Comparison of ENCODE assay signal across 19 cellular contexts in genomic region chr1:25522240-25522639, GRCh38. TPM values are rescaled to one million over a fixed set of nuclear protein-coding genes. Genes with fewer than 3 reads are reported as not detected.
A peak's percentile ranks its signal among the peaks of the same experiment; 100 is the strongest.
DNase-seq lines count a peak whose midpoint lies in the region; ATAC-seq, FAIRE-seq and TF ChIP-seq lines count a peak whose summit lies in the region.
"Had no signal": no experiment of that assay in that cellular context is flagged by ENCODE, and none has a peak within 500 bp of the region (broad histone marks: within the 10 kb centered on the region; RNA-seq: fewer than 3 reads in every experiment).

No MANE protein-coding gene starts in this region.

- peaks cover 6% of the 10 kb centered on the region for H3K27me3 Mint-ChIP-seq in glutamatergic neuron (ENCODE audit: unreplicated experiment)

- H3K4me3 Mint-ChIP-seq in glutamatergic neuron (ENCODE audit: unreplicated experiment) = peak overlapping the region; percentile 74
- H3K4me3 Mint-ChIP-seq: activated CD4-positive, alpha-beta memory T cell treated with anti-CD3 and anti-CD28 coated beads, Interleukin-2, amount 10 ng/mL, durations not matched to agents 7 days and 5 days; mesothelial cell of epicardium; T-helper 1 cell treated with Interleukin-12 subunit alpha and Interleukin-12 subunit beta and Interleukin-4 antibody, amounts not matched to agents 30 μg/mL and 1 μg/mL, for 36 hours had no signal

- TF ChIP-seq EP300 in HepG2 (IDR thresholded peaks at IDR 0.05; ENCODE audit: low read depth in 2 of 2, low read length in 2 of 2) = no peak
- no peak for TF ChIP-seq EP300 in HepG2 (CRISPR knock-in tag; IDR thresholded peaks at IDR 0.05; ENCODE audit: borderline replicate concordance)

- ATAC-seq in HepG2 = no peak
- no peak for ATAC-seq in right lobe of liver
- peak; percentile 54 for ATAC-seq in HG03342 (IDR thresholded peaks at IDR 0.05; ENCODE audit: unreplicated experiment)
- ATAC-seq: stimulated activated naive CD8-positive, alpha-beta T cell treated with anti-CD3 and anti-CD28 coated beads, Interleukin-15, Interleukin-2, amounts not matched to agents 100 U/mL and 50 U/mL, for 24 hours; upper lobe of right lung had no signal

- no peak for FAIRE-seq in HepG2 (lab: Jason Lieb, UNC)

- no peak for TF ChIP-seq RAD21 in HepG2 (CRISPR knock-in tag; IDR thresholded peaks at IDR 0.05)

- H3K27ac ChIP-seq in HepG2 (ENCODE audit: extremely low read length, insufficient read depth, low read length) (no peak overlapping the region), right lobe of liver (no peak overlapping the region), substantia nigra (ENCODE audit: low read depth, low read length, poor library complexity, severe bottlenecking) (no peak overlapping the region), osteoblast (ENCODE audit: low read depth, low read length) (no peak overlapping the region)
- H3K27ac ChIP-seq: upper lobe of right lung, WERI-Rb-1 had no signal

- H3K36me3 Mint-ChIP-seq in glutamatergic neuron (ENCODE audit: unreplicated experiment) = peaks cover 5% of the 10 kb centered on the region
- H3K36me3 Mint-ChIP-seq: mesothelial cell of epicardium had no signal

- H3K4me2 ChIP-seq in HepG2 (ENCODE audit: low read depth, low read length) (no peak overlapping the region), osteoblast (ENCODE audit: insufficient read depth, low read length) (no peak overlapping the region)

- in situ Hi-C loops in HepG2 (cut with HindIII; ENCODE audit: extremely low pct_ligation_motif_present, low pct_unique_long_range_greater_than_20kb) = loop anchor here (25.0 kb wide), 1 partner anchor 110 kb away; the partner anchor contains the start of gene RHCE

- no peak for TF ChIP-seq POLR2A in HepG2 (IDR thresholded peaks at IDR 0.05; ENCODE audit: insufficient read depth in 1 of 2, low read depth in 2 of 2, low read length in 2 of 2)
- no peak for TF ChIP-seq POLR2A in right lobe of liver (IDR thresholded peaks at IDR 0.05)

- BruUV-seq in HepG2 (replicated peaks; lab: Mats Ljungman, UMichigan) = no TSS peak

- POLR2A ChIA-PET in HepG2 (lab: Yijun Ruan, JAX) = interaction anchor here (0.8 kb wide), 1 partner anchor 21 kb away, joined by 4 read pairs; the partner anchor contains the start of gene LDLRAP1

- H3K27ac Mint-ChIP-seq in glutamatergic neuron (ENCODE audit: unreplicated experiment) = peak overlapping the region; percentile 70
- H3K27ac Mint-ChIP-seq: activated CD4-positive, alpha-beta memory T cell treated with anti-CD3 and anti-CD28 coated beads, Interleukin-2, amount 10 ng/mL, durations not matched to agents 7 days and 5 days; mesothelial cell of epicardium; T-helper 1 cell treated with Interleukin-12 subunit alpha and Interleukin-12 subunit beta and Interleukin-4 antibody, amounts not matched to agents 30 μg/mL and 1 μg/mL, for 36 hours had no signal

- DNase-seq in HepG2 (ENCODE audit: low spot score) = no peak
- no peak for DNase-seq in right lobe of liver
- DNase-seq in glutamatergic neuron = peak; percentile 66
- no peak for DNase-seq in substantia nigra (lab: John Stamatoyannopoulos, UW)
- DNase-seq in foreskin melanocyte = no peak
- no peak for DNase-seq in islet precursor cell
- DNase-seq in osteoblast (ENCODE audit: insufficient read length, low spot score, missing footprints) = no peak
- DNase-seq: activated CD4-positive, alpha-beta memory T cell treated with anti-CD3 and anti-CD28 coated beads, Interleukin-2, amount 10 ng/mL, durations not matched to agents 7 days and 5 days; activated naive CD4-positive, alpha-beta T cell treated with anti-CD3 and anti-CD28 coated beads, Interleukin-2, amount 50 U/mL, for 16 hours; activated T-cell treated with anti-CD3 and anti-CD28 coated beads, Interleukin-2, amount 50 U/mL, for 1 hour; NCI-H1694 treated with DMSO at 0.1 percent for 48 hours; NCI-H524; SHP77; stimulated activated naive CD8-positive, alpha-beta T cell treated with anti-CD3 and anti-CD28 coated beads, Interleukin-15, Interleukin-2, amounts not matched to agents 100 U/mL and 50 U/mL, for 24 hours; upper lobe of right lung; WERI-Rb-1 had no signal

- peaks cover 11% of the 10 kb centered on the region for H3K4me1 Mint-ChIP-seq in glutamatergic neuron (ENCODE audit: low read depth, unreplicated experiment)
- H3K4me1 Mint-ChIP-seq: mesothelial cell of epicardium had no signal

- H3K9me3 ChIP-seq in HepG2 (ENCODE audit: low read length) (no peaks in the 10 kb centered on the region), right lobe of liver (no peaks in the 10 kb centered on the region), osteoblast (ENCODE audit: low read depth, low read length) (no peaks in the 10 kb centered on the region)
- H3K9me3 ChIP-seq: upper lobe of right lung had no signal

- no peak for TF ChIP-seq CTCF in HepG2 (CRISPR knock-in tag; IDR thresholded peaks at IDR 0.05)
- TF ChIP-seq CTCF in right lobe of liver (IDR thresholded peaks at IDR 0.05) = no peak
- no peak for TF ChIP-seq CTCF in glutamatergic neuron (IDR thresholded peaks at IDR 0.05; ENCODE audit: partially characterized antibody, unreplicated experiment)
- TF ChIP-seq CTCF in osteoblast (IDR thresholded peaks at IDR 0.05; ENCODE audit: extremely low read depth, low read depth, low read length) = no peak

- no peaks in the 10 kb centered on the region for H4K20me1 ChIP-seq in HepG2 (ENCODE audit: insufficient read depth, low read length)
- no peaks in the 10 kb centered on the region for H4K20me1 ChIP-seq in osteoblast (ENCODE audit: insufficient read depth, low read length)

- no peaks in the 10 kb centered on the region for H3K36me3 ChIP-seq in HepG2 (replicated peaks in 1 of 2; ENCODE audit: control insufficient read depth in 1 of 2, insufficient read depth in 2 of 2, low read length in 2 of 2)
- no peaks in the 10 kb centered on the region for H3K36me3 ChIP-seq in right lobe of liver
- no peaks in the 10 kb centered on the region for H3K36me3 ChIP-seq in osteoblast (ENCODE audit: insufficient read depth, low read length)
- H3K36me3 ChIP-seq: upper lobe of right lung, WERI-Rb-1 had no signal

- H3K27me3 ChIP-seq in HepG2 (ENCODE audit: control insufficient read depth in 1 of 2, insufficient read depth in 2 of 2, low read length in 2 of 2) (peaks cover 0 to 1% of the 10 kb centered on the region in 2 experiments; a peak in 2 of 5 replicates), right lobe of liver (no peaks in the 10 kb centered on the region), osteoblast (ENCODE audit: insufficient read depth, low read length) (peaks cover 17% of the 10 kb centered on the region)
- H3K27me3 ChIP-seq: upper lobe of right lung had no signal

- H3K4me1 ChIP-seq in HepG2 (ENCODE audit: insufficient read depth, low read length) (peaks cover 15% of the 10 kb centered on the region), right lobe of liver (no peaks in the 10 kb centered on the region), osteoblast (ENCODE audit: insufficient read depth, low read length) (no peaks in the 10 kb centered on the region)
- H3K4me1 ChIP-seq: upper lobe of right lung had no signal

- H3K9ac ChIP-seq in HepG2 (ENCODE audit: insufficient read depth, low read depth, low read length) = no peak overlapping the region

- intact Hi-C loops in HepG2 (cut with micrococcal nuclease; ENCODE audit: unreplicated experiment) = no loop called here
- intact Hi-C loops in right lobe of liver (cut with DNase I) = no loop called here

- 14% methylated on average over 3 of the region's 5 CpGs for WGBS in HepG2 (ENCODE audit: low lambda C conversion rate)
- WGBS in right lobe of liver (ENCODE audit: insufficient coverage, low coverage, low lambda C conversion rate, missing lambda C conversion rate) = 57% methylated on average over 1 of the region's 5 CpGs

- no peak overlapping the region for H2AFZ ChIP-seq in HepG2 (ENCODE audit: low read length)
- no peak overlapping the region for H2AFZ ChIP-seq in osteoblast (ENCODE audit: low read length)

- H3K4me3 ChIP-seq in HepG2 (replicated peaks in 1 of 3; ENCODE audit: insufficient read depth in 1 of 3, low read depth in 2 of 3, low read length in 3 of 3) (no peak overlapping the region), right lobe of liver (no peak overlapping the region), osteoblast (ENCODE audit: insufficient read depth, low read length) (no peak overlapping the region)
- H3K4me3 ChIP-seq: upper lobe of right lung had no signal

- peaks cover 5% of the 10 kb centered on the region for H3K9me3 Mint-ChIP-seq in glutamatergic neuron (ENCODE audit: unreplicated experiment)

- CTCF ChIA-PET in HepG2 (lab: Yijun Ruan, JAX; ENCODE audit: low intra/inter-chr PET ratio, low total read pairs) = no interaction called here

- H3K79me2 ChIP-seq in HepG2 (ENCODE audit: insufficient read depth, low read length) (no peaks in the 10 kb centered on the region), osteoblast (ENCODE audit: insufficient read depth, low read length) (no peaks in the 10 kb centered on the region)

TF ChIP-seq in HepG2, 621 proteins besides CTCF, POLR2A, EP300 and RAD21 (continues in another document):
- no peak for TF ChIP-seq ZSCAN29 (CRISPR knock-in tag; conservative IDR thresholded peaks at IDR 0.05)
- no peak for TF ChIP-seq NAIF1 (CRISPR knock-in tag; IDR thresholded peaks at IDR 0.05; ENCODE audit: borderline replicate concordance)

RNA-seq across cellular contexts. Expression of gene LDLRAP1, which starts 21.2 kb away (rescaled TPM):
- 6.3 and 7.2 TPM in 2 replicates for total RNA-seq in HepG2 (2016; rRNA removed; fragmentation: Illumina TruSeq; extraction: Trizol)
- 1.6 and 1.8 TPM in 2 replicates for total RNA-seq in HepG2 (2016; cell fraction: cytosol; rRNA removed; fragmentation: Illumina TruSeq; extraction: Trizol; ENCODE audit: low read depth)
- 5.6 and 7.1 TPM in 2 replicates for total RNA-seq in HepG2 (2016; cell fraction: insoluble cytoplasmic fraction; rRNA removed; fragmentation: Illumina TruSeq; extraction: Trizol)
- 5.1 and 6.4 TPM in 2 replicates for total RNA-seq in HepG2 (2016; cell fraction: membrane; rRNA removed; fragmentation: Illumina TruSeq; extraction: Trizol)
- 4.2 and 4.7 TPM in 2 replicates for total RNA-seq in HepG2 (2016; cell fraction: nucleus; rRNA removed; fragmentation: Illumina TruSeq; extraction: Trizol)
- 12.1 and 13.7 TPM in 2 replicates for polyA plus RNA-seq in HepG2 (2011; rRNA removed)
- polyA plus RNA-seq in HepG2 (2011; cell fraction: cytosol; rRNA removed) = 9.5 and 10.4 TPM in 2 replicates
- 22.0 and 26.7 TPM in 2 replicates for polyA plus RNA-seq in HepG2 (2011; cell fraction: nucleus; rRNA removed)
- polyA plus RNA-seq in HepG2 (2012) = 7.7 and 7.8 TPM in 2 replicates
- polyA plus RNA-seq in HepG2 (2016; cell fraction: cytosol; fragmentation: Illumina TruSeq; extraction: Trizol; ENCODE audit: low read depth) = 1.6 and 1.8 TPM in 2 replicates
- polyA plus RNA-seq in HepG2 (2016; cell fraction: insoluble cytoplasmic fraction; fragmentation: Illumina TruSeq; extraction: Trizol; ENCODE audit: low read depth) = 7.0 and 8.1 TPM in 2 replicates
- polyA plus RNA-seq in HepG2 (2016; cell fraction: membrane; fragmentation: Illumina TruSeq; extraction: Trizol; ENCODE audit: low read depth) = 4.6 and 4.8 TPM in 2 replicates
- 12.0 and 13.6 TPM in 2 replicates for polyA plus RNA-seq in HepG2 (2016; cell fraction: nucleus; fragmentation: Illumina TruSeq; extraction: Trizol; ENCODE audit: insufficient read depth, low read depth)
- 12.3 and 19.3 TPM in 2 replicates for polyA minus RNA-seq in HepG2 (2011; rRNA and poly(A)+ RNA removed; ENCODE audit: low replicate concordance)
- 6.8 and 10.5 TPM in 2 replicates for polyA minus RNA-seq in HepG2 (2011; cell fraction: cytosol; rRNA and poly(A)+ RNA removed)
- 6.1 and 6.2 TPM in 2 replicates for polyA minus RNA-seq in HepG2 (2011; cell fraction: nucleus; rRNA and poly(A)+ RNA removed)
- 10 to 100 TPM; 15.3 to 24.3 (median 16.7) TPM for total RNA-seq in right lobe of liver
- 2.4 TPM for total RNA-seq in glutamatergic neuron (ENCODE audit: unreplicated experiment)
- total RNA-seq in osteoblast = 18.5 and 22.1 TPM in 2 replicates
